In the genomic region with DNA sequence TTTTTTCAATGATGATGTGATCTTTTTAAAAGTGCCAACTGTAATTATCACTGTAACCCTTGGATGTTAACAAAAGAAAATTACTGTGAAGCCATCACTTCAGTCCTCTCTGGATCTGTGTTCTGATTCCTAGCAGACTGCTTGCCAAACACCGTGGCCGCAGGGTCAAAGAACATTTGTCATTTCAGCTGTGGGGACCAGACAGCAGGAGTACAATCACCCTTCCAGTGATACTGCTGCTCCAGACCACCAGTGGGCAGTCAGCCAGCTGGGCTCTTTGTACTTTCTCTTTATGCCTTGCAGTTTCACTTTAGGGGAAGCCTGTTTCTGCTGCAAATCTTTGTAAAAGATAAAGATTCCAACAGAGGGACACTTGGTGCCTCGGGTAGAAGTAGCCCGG, we compare ENCODE assay signal across 14 cellular contexts.
A peak's percentile ranks its signal among the peaks of the same experiment; 100 is the strongest.
DNase-seq lines count a peak whose midpoint lies in the region; ATAC-seq, FAIRE-seq and TF ChIP-seq lines count a peak whose summit lies in the region.
"Had no signal": no experiment of that assay in that cellular context is flagged by ENCODE, and none has a peak within 500 bp of the region (broad histone marks: within the 10 kb centered on the region; RNA-seq: fewer than 3 reads in every experiment).

No MANE protein-coding gene starts in this region.

- H2BK120ac ChIP-seq in mesendoderm (ENCODE audit: low read depth, low read length) = no peak overlapping the region

- WGBS in mesendoderm (ENCODE audit: extremely low coverage, insufficient coverage, low lambda C conversion rate) = no CpG with 5 or more reads among the region's 4 CpGs

- intact Hi-C loops in endothelial cell of umbilical vein (cut with micrococcal nuclease) = loop anchor here (2.0 kb wide), 2 partner anchors 126 to 246 kb away; no protein-coding TSS in a partner anchor

- H3K27ac ChIP-seq in endothelial cell of umbilical vein (ENCODE audit: insufficient read depth, low read depth, low read length) = peak overlapping the region; percentile 23
- H3K27ac ChIP-seq in mesendoderm (ENCODE audit: low read depth, low read length) = no peak overlapping the region

- no peak overlapping the region for H3K23ac ChIP-seq in mesendoderm (ENCODE audit: low read length)

- H3K79me2 ChIP-seq in endothelial cell of umbilical vein (ENCODE audit: control insufficient read depth, insufficient read depth, low read length) (no peaks in the 10 kb centered on the region), mesendoderm (ENCODE audit: control insufficient read depth, insufficient read depth, low read length) (no peaks in the 10 kb centered on the region)

- no peaks in the 10 kb centered on the region for H3K9me3 ChIP-seq in endothelial cell of umbilical vein (replicated peaks; ENCODE audit: control insufficient read depth, insufficient read depth, low read length)

- no peak overlapping the region for H3K18ac ChIP-seq in mesendoderm (ENCODE audit: low read length)

- CTCF ChIA-PET in endothelial cell of umbilical vein (lab: Charles Lee) = interaction anchor here (0.9 kb wide), 1 partner anchor 480 kb away, joined by 3 read pairs; no protein-coding TSS in a partner anchor

- no peaks in the 10 kb centered on the region for H3K27me3 ChIP-seq in endothelial cell of umbilical vein (ENCODE audit: control insufficient read depth in 2 of 2, insufficient read depth in 2 of 2, low read length in 2 of 2)
- H3K27me3 ChIP-seq in mesendoderm (ENCODE audit: insufficient read depth, low read length, poor library complexity) = no peaks in the 10 kb centered on the region

- H3K4me3 ChIP-seq in endothelial cell of umbilical vein (replicated peaks in 1 of 3; ENCODE audit: insufficient read depth in 1 of 3, low read depth in 1 of 3, low read length in 3 of 3) (no peak overlapping the region), mesendoderm (ENCODE audit: low read length) (no peak overlapping the region)

- FAIRE-seq in RCC 7860 (lab: Jason Lieb, UNC) (no peak), endothelial cell of umbilical vein (lab: Jason Lieb, UNC) (peak; percentile 74)

- H3K36me3 ChIP-seq in endothelial cell of umbilical vein (ENCODE audit: control insufficient read depth in 2 of 2, extremely low read depth in 1 of 2, insufficient read depth in 2 of 2, low read length in 2 of 2) = no peaks in the 10 kb centered on the region
- no peaks in the 10 kb centered on the region for H3K36me3 ChIP-seq in mesendoderm (ENCODE audit: control insufficient read depth, insufficient read depth, low read length)

- no peak overlapping the region for H4K5ac ChIP-seq in mesendoderm (ENCODE audit: low read length)

- H2AK5ac ChIP-seq in mesendoderm (ENCODE audit: low read length) = no peak overlapping the region

- BruUV-seq in endothelial cell of umbilical vein (replicated peaks; lab: Mats Ljungman, UMichigan) = no TSS peak

- peaks cover 13% of the 10 kb centered on the region for H3K4me1 ChIP-seq in endothelial cell of umbilical vein (ENCODE audit: control insufficient read depth, extremely low read depth, insufficient read depth, low read length)
- H3K4me1 ChIP-seq in mesendoderm (ENCODE audit: control insufficient read depth, low read depth, low read length) = peaks cover 4% of the 10 kb centered on the region

- no peak for TF ChIP-seq POLR2A in endothelial cell of umbilical vein (IDR thresholded peaks at IDR 0.05; ENCODE audit: low read depth, low read length)

- no peaks in the 10 kb centered on the region for H3K79me1 ChIP-seq in mesendoderm (ENCODE audit: low read length)

- H4K20me1 ChIP-seq in endothelial cell of umbilical vein (replicated peaks; ENCODE audit: control insufficient read depth, extremely low read depth, insufficient read depth, low read length) = no peaks in the 10 kb centered on the region

- H3K4me2 ChIP-seq in endothelial cell of umbilical vein (ENCODE audit: insufficient read depth, low read length) (peak overlapping the region; percentile 53), mesendoderm (ENCODE audit: low read length) (no peak overlapping the region)

- TF ChIP-seq CTCF in endothelial cell of umbilical vein (IDR thresholded peaks at IDR 0.05; ENCODE audit: extremely low read depth in 1 of 2, insufficient read depth in 1 of 2, low read depth in 1 of 2, low read length in 2 of 2) (peak in 1 of 2 donors; percentile 36), GM13976 (IDR thresholded peaks at IDR 0.05; ENCODE audit: borderline replicate concordance, control extremely low read depth, extremely low read depth, insufficient read depth, missing control alignments) (no peak)

- in situ Hi-C loops in GM13976 (cut with MboI; ENCODE audit: low sequenced_read_pairs, unreplicated experiment) = no loop called here

- POLR2A ChIA-PET in endothelial cell of umbilical vein (lab: Charles Lee) = no interaction called here

- no peak overlapping the region for H4K8ac ChIP-seq in mesendoderm (ENCODE audit: low read depth, low read length)

- H2BK5ac ChIP-seq in mesendoderm (ENCODE audit: low read length) = peak overlapping the region; percentile 24

- no peak overlapping the region for H2BK15ac ChIP-seq in mesendoderm (replicated peaks; ENCODE audit: low read depth)

- no peak overlapping the region for H3K4ac ChIP-seq in mesendoderm (ENCODE audit: low read depth, low read length)

- dilution Hi-C loops in endothelial cell of umbilical vein (cut with MboI; ENCODE audit: extremely low pct_ligation_motif_present, low sequenced_read_pairs) = no loop called here

- H2AFZ ChIP-seq in endothelial cell of umbilical vein (ENCODE audit: low read depth, low read length) = peak overlapping the region; percentile 40

- no peak overlapping the region for H3K9ac ChIP-seq in endothelial cell of umbilical vein (replicated peaks; ENCODE audit: extremely low read depth, insufficient read depth, low read length)
- no peak overlapping the region for H3K9ac ChIP-seq in mesendoderm (ENCODE audit: low read length)

- H3K9me1 ChIP-seq in endothelial cell of umbilical vein (replicated peaks; ENCODE audit: control insufficient read depth, extremely low read depth, insufficient read depth, low read length) = no peaks in the 10 kb centered on the region

- DNase-seq in A172 (ENCODE audit: low spot score) = peak; percentile 3
- peak; percentile 70 for DNase-seq in RCC 7860 (ENCODE audit: low spot score)
- DNase-seq in endothelial cell of umbilical vein (ENCODE audit: low read depth, low spot score) = peak; percentile 75
- DNase-seq in mesendoderm = peak; percentile 38
- DNase-seq in GM13976 (ENCODE audit: low spot score) = no peak
- no peak for DNase-seq in cerebellar cortex (ENCODE audit: low spot score)
- no peak for DNase-seq in SW480 (ENCODE audit: low spot score)
- DNase-seq: activated CD8-positive, alpha-beta memory T cell treated with anti-CD3 and anti-CD28 coated beads, Interleukin-2, amount 10 ng/mL, durations not matched to agents 7 days and 5 days; central memory CD4-positive, alpha-beta T cell; KG1; NCI-H510A; nephron progenitor cell; stimulated activated CD4-positive, alpha-beta T cell treated with anti-CD3 and anti-CD28 coated beads, Interleukin-4, amount 100 ng/mL, for 4 hours had no signal

- no peak for ATAC-seq in GM19324 (IDR thresholded peaks at IDR 0.05; ENCODE audit: low FRiP score, unreplicated experiment)
- ATAC-seq: activated CD8-positive, alpha-beta memory T cell treated with anti-CD3 and anti-CD28 coated beads, Interleukin-2, amount 10 ng/mL, durations not matched to agents 7 days and 5 days had no signal

- no peak overlapping the region for H3K56ac ChIP-seq in mesendoderm (ENCODE audit: low read length)

TF ChIP-seq in endothelial cell of umbilical vein, 7 proteins besides CTCF, POLR2A, EP300 and RAD21:
- TF ChIP-seq GATA2 (IDR thresholded peaks at IDR 0.05; ENCODE audit: insufficient read depth, insufficient read length, low read depth, low read length) = no peak
- TF ChIP-seq FOS (IDR thresholded peaks at IDR 0.05; ENCODE audit: borderline replicate concordance, insufficient read depth, low read length) = no peak
- TF ChIP-seq, protein P1, sequence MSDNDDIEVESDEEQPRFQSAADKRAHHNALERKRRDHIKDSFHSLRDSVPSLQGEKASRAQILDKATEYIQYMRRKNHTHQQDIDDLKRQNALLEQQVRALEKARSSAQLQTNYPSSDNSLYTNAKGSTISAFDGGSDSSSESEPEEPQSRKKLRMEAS (IDR thresholded peaks at IDR 0.05; ENCODE audit: insufficient read depth, insufficient read length) = no peak
- no peak for TF ChIP-seq JUN (IDR thresholded peaks at IDR 0.05; ENCODE audit: borderline replicate concordance, insufficient read depth, insufficient read length, low read depth)
- no peak for TF ChIP-seq EZH2 (IDR thresholded peaks at IDR 0.05; ENCODE audit: borderline replicate concordance, low read depth, low read length, severe bottlenecking)
- no peak for TF ChIP-seq MYC (IDR thresholded peaks at IDR 0.05; ENCODE audit: low read depth, low read length)
- no peak for TF ChIP-seq POLR2AphosphoS5 (IDR thresholded peaks at IDR 0.05; ENCODE audit: insufficient read depth, low read depth, low read length)

Comparison
In these comparisons a context has a peak if more than half of its experiments do, and no peak if none do; other contexts are left out.
1. DNase-seq: peak in A172 (single experiment), RCC 7860 (single experiment), endothelial cell of umbilical vein (single experiment) and mesendoderm (single experiment); none in GM13976 (single experiment), cerebellar cortex (single experiment) and SW480 (single experiment).